1 cellular context compared by ENCODE assay signal in genomic region chr1:15389828-15390227, GRCh38. TPM values are rescaled to one million over a fixed set of nuclear protein-coding genes. Genes with fewer than 3 reads are reported as not detected.
"Had no signal": no experiment of that assay in that cellular context is flagged by ENCODE, and none has a peak within 500 bp of the region (broad histone marks: within the 10 kb centered on the region; RNA-seq: fewer than 3 reads in every experiment).

No MANE protein-coding gene starts in this region.

RNA-seq across cellular contexts. Expression of gene CTRC, which starts 48.4 kb away (rescaled TPM):
- total RNA-seq: G401 had no signal
